Comparison of ENCODE assay signal across 9 cellular contexts in genomic region chr14:60195179-60195810, GRCh38. TPM values are rescaled to one million over a fixed set of nuclear protein-coding genes. Genes with fewer than 3 reads are reported as not detected.
DNase-seq lines count a peak whose midpoint lies in the region; ATAC-seq and TF ChIP-seq lines count a peak whose summit lies in the region.
"Had no signal": no experiment of that assay in that cellular context is flagged by ENCODE, and none has a peak within 500 bp of the region (broad histone marks: within the 10 kb centered on the region; RNA-seq: fewer than 3 reads in every experiment).

No MANE protein-coding gene starts in this region.

- no peak overlapping the region for H3K27ac ChIP-seq in upper lobe of left lung

- TF ChIP-seq EP300 in upper lobe of left lung (IDR thresholded peaks at IDR 0.05), result no peak

- peaks cover 16% of the 10 kb centered on the region for H3K9me3 Mint-ChIP-seq in osteocyte (ENCODE audit: unreplicated experiment)

- peaks cover 0 to 9% (median 5%) of the 10 kb centered on the region in 4 donors for H3K9me3 ChIP-seq in upper lobe of left lung

- intact Hi-C loops in lower leg skin (cut with DNase I; ENCODE audit: low total_unique reads), result no loop called here

- no peaks in the 10 kb centered on the region for H3K4me1 ChIP-seq in upper lobe of left lung

- peak; percentile 60 for ATAC-seq in GM19438 (IDR thresholded peaks at IDR 0.05; ENCODE audit: low read depth, unreplicated experiment)
- peak; percentile 61 for ATAC-seq in HG03558 (IDR thresholded peaks at IDR 0.05; ENCODE audit: extremely low read depth, unreplicated experiment)
- no peak for ATAC-seq in upper lobe of left lung (ENCODE audit: low FRiP score in 2 of 2)

- DNase-seq in GM12865 (ENCODE audit: low read depth) (peak; percentile 57), erythroblast (lab: John Stamatoyannopoulos, UW) (peak; percentile 29), lower leg skin (ENCODE audit: low spot score in 2 of 2) (no peak), SHP77 (lab: John Stamatoyannopoulos, UW) (no peak), osteocyte (ENCODE audit: extremely low spot score, unreplicated experiment) (no peak), upper lobe of left lung (no peak)
- DNase-seq: activated naive CD4-positive, alpha-beta T cell treated with anti-CD3 and anti-CD28 coated beads, Interleukin-2, amount 10 ng/mL, durations not matched to agents 7 days and 5 days had no signal

- H3K27me3 ChIP-seq in upper lobe of left lung, result no peaks in the 10 kb centered on the region

- no peak overlapping the region for H3K27ac Mint-ChIP-seq in osteocyte (ENCODE audit: unreplicated experiment)
- H3K27ac Mint-ChIP-seq: activated naive CD4-positive, alpha-beta T cell treated with anti-CD3 and anti-CD28 coated beads, Interleukin-2, amount 10 ng/mL, durations not matched to agents 7 days and 5 days had no signal

- 88 to 89% methylated on average over 5 of the region's 5 CpGs for WGBS in lower leg skin, 2 donors
- 88 to 89% methylated on average over 5 of the region's 5 CpGs for WGBS in upper lobe of left lung, 2 donors

- H3K4me3 ChIP-seq in GM12865 (ENCODE audit: low read depth, low read length) (no peak overlapping the region), lower leg skin (ENCODE audit: low read depth, poor library complexity, severe bottlenecking) (no peak overlapping the region), upper lobe of left lung (no peak overlapping the region)

- no peaks in the 10 kb centered on the region for H3K36me3 ChIP-seq in upper lobe of left lung

- TF ChIP-seq POLR2A in erythroblast (IDR thresholded peaks at IDR 0.05; ENCODE audit: low read length) (no peak), lower leg skin (IDR thresholded peaks at IDR 0.05) (no peak), upper lobe of left lung (IDR thresholded peaks at IDR 0.05) (no peak)

- TF ChIP-seq CTCF in GM12865 (IDR thresholded peaks at IDR 0.05; ENCODE audit: insufficient read depth, low read depth, low read length, missing control alignments) (peak; percentile 52), lower leg skin (IDR thresholded peaks at IDR 0.05) (no peak), osteocyte (IDR thresholded peaks at IDR 0.05) (no peak), upper lobe of left lung (IDR thresholded peaks at IDR 0.05) (peak in 1 of 6 experiments; percentile 6)

- H3K36me3 Mint-ChIP-seq in osteocyte (ENCODE audit: unreplicated experiment), result peaks cover 3% of the 10 kb centered on the region
- H3K36me3 Mint-ChIP-seq: activated naive CD4-positive, alpha-beta T cell treated with anti-CD3 and anti-CD28 coated beads, Interleukin-2, amount 10 ng/mL, durations not matched to agents 7 days and 5 days had no signal

- H3K4me1 Mint-ChIP-seq in osteocyte (ENCODE audit: unreplicated experiment), result no peaks in the 10 kb centered on the region
- H3K4me1 Mint-ChIP-seq: activated naive CD4-positive, alpha-beta T cell treated with anti-CD3 and anti-CD28 coated beads, Interleukin-2, amount 10 ng/mL, durations not matched to agents 7 days and 5 days had no signal

- no peak overlapping the region for H3K4me3 Mint-ChIP-seq in osteocyte (ENCODE audit: unreplicated experiment)
- H3K4me3 Mint-ChIP-seq: activated naive CD4-positive, alpha-beta T cell treated with anti-CD3 and anti-CD28 coated beads, Interleukin-2, amount 10 ng/mL, durations not matched to agents 7 days and 5 days had no signal

- peaks cover 11% of the 10 kb centered on the region for H3K27me3 Mint-ChIP-seq in osteocyte (ENCODE audit: unreplicated experiment)
- H3K27me3 Mint-ChIP-seq: activated naive CD4-positive, alpha-beta T cell treated with anti-CD3 and anti-CD28 coated beads, Interleukin-2, amount 10 ng/mL, durations not matched to agents 7 days and 5 days had no signal

RNA-seq across cellular contexts. Expression of gene DHRS7, which starts 30.1 kb away (rescaled TPM):
- total RNA-seq in lower leg skin (100 to 1,000 TPM in 1 of 4 donors, 10 to 100 TPM in 3; 52.1 to 102 (median 75.7) TPM), osteocyte (45.5 and 49.1 TPM in 2 replicates), upper lobe of left lung (100 to 1,000 TPM in 1 of 6 donors, 10 to 100 TPM in 5; 52.4 to 116 (median 89.0) TPM)

RNA-seq across cellular contexts. Expression of gene PPM1A, which starts 53.7 kb away (rescaled TPM):
- total RNA-seq in lower leg skin, result 10 to 100 TPM; 36.5 to 48.7 (median 42.8) TPM
- 44.5 and 45.2 TPM in 2 replicates for total RNA-seq in osteocyte
- 10 to 100 TPM; 20.5 to 71.8 (median 43.7) TPM for total RNA-seq in upper lobe of left lung

Comparison
In these comparisons a context has a peak if more than half of its experiments do, and no peak if none do; other contexts are left out.
1. DNase-seq: peak in GM12865 (single experiment) and erythroblast (2 of 2); none in lower leg skin (0 of 2), SHP77 (0 of 2), osteocyte (single experiment) and upper lobe of left lung (0 of 2).
2. ATAC-seq: peak in GM19438 (single experiment) and HG03558 (single experiment); none in upper lobe of left lung (0 of 2).